Comparison of ENCODE assay signal across 21 cellular contexts in the genomic region with DNA sequence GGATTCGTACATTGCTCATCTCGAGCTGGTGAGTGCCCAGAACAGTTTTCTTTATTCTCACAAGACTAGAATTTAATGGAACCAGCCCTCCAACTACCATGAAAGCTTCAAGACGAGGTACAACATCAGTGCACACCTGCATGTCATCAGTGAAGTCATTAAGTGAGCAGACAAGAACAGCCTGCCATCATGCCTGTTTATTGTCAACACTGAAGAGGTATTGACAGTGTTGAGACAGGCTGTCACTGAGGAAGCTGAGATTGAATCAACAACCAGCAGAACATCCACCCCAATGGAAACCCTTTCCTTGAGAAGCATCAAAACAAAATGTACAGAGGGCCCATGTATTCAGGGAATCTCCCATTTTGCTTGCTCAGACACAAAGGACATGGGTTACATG.
DNase-seq lines count a peak whose midpoint lies in the region; ATAC-seq and TF ChIP-seq lines count a peak whose summit lies in the region.
"Had no signal": no experiment of that assay in that cellular context is flagged by ENCODE, and none has a peak within 500 bp of the region (broad histone marks: within the 10 kb centered on the region; RNA-seq: fewer than 3 reads in every experiment).

No MANE protein-coding gene starts in this region.

- peaks cover 31% of the 10 kb centered on the region for H3K36me3 ChIP-seq in OCI-LY3 (replicated peaks; ENCODE audit: low read depth, low read length)
- H3K36me3 ChIP-seq: BE2C; BLaER1 treated with 17β-estradiol and CSF1 and Interleukin-3, amounts not matched to agents 10 nM and 100 nM had no signal

- H2AFZ ChIP-seq in OCI-LY3 (ENCODE audit: low read depth, low read length), result no peak overlapping the region
- H2AFZ ChIP-seq: GM23338 had no signal

- no peak overlapping the region for H3K4me2 ChIP-seq in OCI-LY3 (ENCODE audit: low read length)
- H3K4me2 ChIP-seq: A549; BLaER1 treated with 17β-estradiol and CSF1 and Interleukin-3, amounts not matched to agents 10 nM and 100 nM; GM23338 had no signal

- H3K9me3 ChIP-seq in OCI-LY3 (ENCODE audit: insufficient read depth, low read length), result peaks cover 12% of the 10 kb centered on the region; the same call in 1 of the 2 replicates
- H3K9me3 ChIP-seq: A549, BE2C had no signal

- H3K9ac ChIP-seq in OCI-LY3 (ENCODE audit: low read length), result no peak overlapping the region
- H3K9ac ChIP-seq: BLaER1 treated with 17β-estradiol and CSF1 and Interleukin-3, amounts not matched to agents 10 nM and 100 nM had no signal

- H3K27me3 ChIP-seq in OCI-LY3 (ENCODE audit: low read depth, low read length), result no peaks in the 10 kb centered on the region
- H3K27me3 ChIP-seq: BE2C; BLaER1 treated with 17β-estradiol and CSF1 and Interleukin-3, amounts not matched to agents 10 nM and 100 nM had no signal

- H3K4me1 ChIP-seq in OCI-LY3 (ENCODE audit: low read length), result peaks cover 90% of the 10 kb centered on the region
- H3K4me1 ChIP-seq: A549, BE2C had no signal

- H3K79me2 ChIP-seq in OCI-LY3 (ENCODE audit: low read length), result peaks cover 4% of the 10 kb centered on the region

- TF ChIP-seq CTCF in OCI-LY3 (IDR thresholded peaks at IDR 0.05; ENCODE audit: low read depth, low read length), result no peak

- no peak overlapping the region for H3K4me3 ChIP-seq in OCI-LY3 (ENCODE audit: low read length)
- H3K4me3 ChIP-seq: A549; BLaER1 treated with 17β-estradiol and CSF1 and Interleukin-3, amounts not matched to agents 10 nM and 100 nM; GM23338 had no signal

- DNase-seq in ELF-1 (ENCODE audit: low read depth, low spot score), result peak; percentile 22
- peak; percentile 79 for DNase-seq in islet precursor cell
- DNase-seq in NCI-H226, result no peak
- no peak for DNase-seq in left lobe of liver (ENCODE audit: low spot score)
- no peak for DNase-seq in NCI-H146 (lab: John Stamatoyannopoulos, UW)
- DNase-seq: 8988T; ACHN; AML-193; BE2C; CD4-positive, alpha-beta T cell; CD8-positive, alpha-beta memory T cell; DMS 273 treated with DMSO at 0.1 percent for 48 hours; DMS79; EL; GF-D8; H9 had no signal

- H4K20me1 ChIP-seq in OCI-LY3 (ENCODE audit: insufficient read depth, low read length), result no peaks in the 10 kb centered on the region
- H4K20me1 ChIP-seq: BLaER1 treated with 17β-estradiol and CSF1 and Interleukin-3, amounts not matched to agents 10 nM and 100 nM had no signal

- peak overlapping the region; percentile 90; the same call in 1 of the 2 replicates for H3K27ac ChIP-seq in OCI-LY3 (ENCODE audit: low read length)
- H3K27ac ChIP-seq: A549; BLaER1 treated with 17β-estradiol and CSF1 and Interleukin-3, amounts not matched to agents 10 nM and 100 nM had no signal

- no peak for ATAC-seq in left lobe of liver
- ATAC-seq: A549, GM23338, HCT116 had no signal

Comparison
In these comparisons a context has a peak if more than half of its experiments do, and no peak if none do; other contexts are left out.
1. DNase-seq: peak in ELF-1 (single experiment) and islet precursor cell (single experiment); none in NCI-H226 (single experiment), left lobe of liver (single experiment) and NCI-H146 (single experiment).